In genomic region chr1:9625761-9626160, GRCh38 we compare ENCODE assay signal across 11 cellular contexts. TPM values are rescaled to one million over a fixed set of nuclear protein-coding genes. Genes with fewer than 3 reads are reported as not detected.
DNase-seq lines count a peak whose midpoint lies in the region; ATAC-seq lines count a peak whose summit lies in the region.
"Had no signal": no experiment of that assay in that cellular context is flagged by ENCODE, and none has a peak within 500 bp of the region (broad histone marks: within the 10 kb centered on the region; RNA-seq: fewer than 3 reads in every experiment).

No MANE protein-coding gene starts in this region.

- intact Hi-C loops in sciatic nerve (cut with DNase I) = loop anchor here (5.0 kb wide), 1 partner anchor 237 kb away; no protein-coding TSS in a partner anchor

- H3K4me3 Mint-ChIP-seq in activated naive CD4-positive, alpha-beta T cell treated with anti-CD3 and anti-CD28 coated beads, Interleukin-2, amount 10 ng/mL, durations not matched to agents 7 days and 5 days = peak overlapping the region; percentile 87
- H3K4me3 Mint-ChIP-seq in activated naive CD8-positive, alpha-beta T cell = peak overlapping the region; percentile 99
- peak overlapping the region; percentile 89 for H3K4me3 Mint-ChIP-seq in stimulated activated effector memory CD8-positive, alpha-beta T cell treated with anti-CD3 and anti-CD28 coated beads, Interleukin-12 subunit alpha, Interleukin-12 subunit beta, amount 100 ng/mL, for 72 hours
- H3K4me3 Mint-ChIP-seq: GM23338 had no signal

- H3K27ac Mint-ChIP-seq in activated naive CD4-positive, alpha-beta T cell treated with anti-CD3 and anti-CD28 coated beads, Interleukin-2, amount 10 ng/mL, durations not matched to agents 7 days and 5 days = no peak overlapping the region
- H3K27ac Mint-ChIP-seq in activated naive CD8-positive, alpha-beta T cell = no peak overlapping the region
- H3K27ac Mint-ChIP-seq in stimulated activated effector memory CD8-positive, alpha-beta T cell treated with anti-CD3 and anti-CD28 coated beads, Interleukin-12 subunit alpha, Interleukin-12 subunit beta, amount 100 ng/mL, for 72 hours = peak overlapping the region; percentile 94
- H3K27ac Mint-ChIP-seq: GM23338 had no signal

- peaks cover 8% of the 10 kb centered on the region for H3K36me3 Mint-ChIP-seq in activated naive CD4-positive, alpha-beta T cell treated with anti-CD3 and anti-CD28 coated beads, Interleukin-2, amount 10 ng/mL, durations not matched to agents 7 days and 5 days
- H3K36me3 Mint-ChIP-seq in activated naive CD8-positive, alpha-beta T cell = peaks cover 3% of the 10 kb centered on the region
- peaks cover 33% of the 10 kb centered on the region for H3K36me3 Mint-ChIP-seq in stimulated activated effector memory CD8-positive, alpha-beta T cell treated with anti-CD3 and anti-CD28 coated beads, Interleukin-12 subunit alpha, Interleukin-12 subunit beta, amount 100 ng/mL, for 72 hours

- peaks cover 42% of the 10 kb centered on the region for H3K4me1 Mint-ChIP-seq in activated naive CD4-positive, alpha-beta T cell treated with anti-CD3 and anti-CD28 coated beads, Interleukin-2, amount 10 ng/mL, durations not matched to agents 7 days and 5 days
- H3K4me1 Mint-ChIP-seq in activated naive CD8-positive, alpha-beta T cell (ENCODE audit: low read depth) = peaks cover 33% of the 10 kb centered on the region
- H3K4me1 Mint-ChIP-seq in stimulated activated effector memory CD8-positive, alpha-beta T cell treated with anti-CD3 and anti-CD28 coated beads, Interleukin-12 subunit alpha, Interleukin-12 subunit beta, amount 100 ng/mL, for 72 hours = peaks cover 47% of the 10 kb centered on the region

- no peak for DNase-seq in activated naive CD4-positive, alpha-beta T cell treated with anti-CD3 and anti-CD28 coated beads, Interleukin-2, amount 10 ng/mL, durations not matched to agents 7 days and 5 days
- DNase-seq in activated naive CD4-positive, alpha-beta T cell treated with anti-CD3 and anti-CD28 coated beads, Interleukin-2, amount 50 U/mL, for 16 hours = no peak
- no peak for DNase-seq in stimulated activated effector memory CD8-positive, alpha-beta T cell treated with anti-CD3 and anti-CD28 coated beads, Interleukin-12 subunit alpha, Interleukin-12 subunit beta, amount 100 ng/mL, for 72 hours (ENCODE audit: low spot score in 2 of 2)
- no peak for DNase-seq in NCI-H1105 (lab: John Stamatoyannopoulos, UW)
- DNase-seq in sciatic nerve (ENCODE audit: low spot score) = no peak
- DNase-seq: aorta had no signal

- no peaks in the 10 kb centered on the region for H3K9me3 Mint-ChIP-seq in activated naive CD4-positive, alpha-beta T cell treated with anti-CD3 and anti-CD28 coated beads, Interleukin-2, amount 10 ng/mL, durations not matched to agents 7 days and 5 days
- H3K9me3 Mint-ChIP-seq in activated naive CD8-positive, alpha-beta T cell (ENCODE audit: low read depth) = no peaks in the 10 kb centered on the region
- H3K9me3 Mint-ChIP-seq in stimulated activated effector memory CD8-positive, alpha-beta T cell treated with anti-CD3 and anti-CD28 coated beads, Interleukin-12 subunit alpha, Interleukin-12 subunit beta, amount 100 ng/mL, for 72 hours = no peaks in the 10 kb centered on the region

- CTCF ChIA-PET in activated naive CD4-positive, alpha-beta T cell treated with anti-CD3 and anti-CD28 coated beads, Interleukin-2, amount 10 ng/mL, durations not matched to agents 7 days and 5 days (lab: Charles Lee) = interaction anchor here (0.8 to 4.7 kb wide), 18 partner anchors 10 to 247 kb away, joined by 3 to 87 read pairs (median 8); partner anchors contain the start of gene PIK3CD

- ATAC-seq in HG03354 (IDR thresholded peaks at IDR 0.05; ENCODE audit: poor library complexity, severe bottlenecking, unreplicated experiment) = peak; percentile 2
- no peak for ATAC-seq in stimulated activated effector memory CD8-positive, alpha-beta T cell treated with anti-CD3 and anti-CD28 coated beads, Interleukin-12 subunit alpha, Interleukin-12 subunit beta, amount 100 ng/mL, for 72 hours
- no peak for ATAC-seq in sciatic nerve
- ATAC-seq in GM19324 (IDR thresholded peaks at IDR 0.05; ENCODE audit: low FRiP score, unreplicated experiment) = no peak
- ATAC-seq: gastroesophageal sphincter, GM23338 had no signal

- peaks cover 39% of the 10 kb centered on the region for H3K27me3 Mint-ChIP-seq in activated naive CD4-positive, alpha-beta T cell treated with anti-CD3 and anti-CD28 coated beads, Interleukin-2, amount 10 ng/mL, durations not matched to agents 7 days and 5 days
- H3K27me3 Mint-ChIP-seq in activated naive CD8-positive, alpha-beta T cell = no peaks in the 10 kb centered on the region

RNA-seq across cellular contexts. Expression of gene PIK3CD, which starts 25.8 kb away (rescaled TPM):
- 17.9 TPM for total RNA-seq in sciatic nerve

RNA-seq across cellular contexts. Expression of gene TMEM201, which starts 37.0 kb away (rescaled TPM):
- 13.1 TPM for total RNA-seq in sciatic nerve
